7 cellular contexts compared by ENCODE assay signal in the genomic region with DNA sequence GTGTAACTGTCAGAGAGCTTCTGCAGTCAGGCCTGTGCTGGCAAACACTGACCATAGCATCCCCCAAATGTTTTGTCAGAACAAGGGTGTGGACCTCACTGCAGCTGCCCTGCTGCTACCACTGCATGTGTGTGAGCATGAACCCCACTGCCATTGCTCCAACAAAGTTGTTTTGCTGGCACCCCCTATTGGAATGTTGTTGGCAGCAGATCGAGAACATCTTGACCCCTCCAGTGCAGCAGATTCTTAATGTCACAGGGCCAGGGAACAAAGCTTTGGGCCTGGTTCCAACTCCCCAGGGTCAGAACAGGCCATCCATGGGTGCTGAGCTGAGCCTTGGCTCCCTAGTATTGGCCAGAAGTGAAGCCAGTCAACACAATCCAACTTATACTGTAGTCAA.
"Had no signal": no experiment of that assay in that cellular context is flagged by ENCODE, and none has a peak within 500 bp of the region (broad histone marks: within the 10 kb centered on the region; RNA-seq: fewer than 3 reads in every experiment).

No MANE protein-coding gene starts in this region.

- H3K4me1 Mint-ChIP-seq: GM23338 had no signal

- H3K4me1 ChIP-seq: HAP-1 had no signal

- H2AFZ ChIP-seq: GM23338 had no signal

- H3K36me3 ChIP-seq: HAP-1 had no signal

- DNase-seq: HFFc6, IMR-90, KG1 had no signal

- ATAC-seq: GM23338, HCT116, K562 had no signal

- H3K9me3 ChIP-seq: HAP-1 had no signal

- H3K4me3 Mint-ChIP-seq: GM23338, HFFc6 had no signal

- H3K4me2 ChIP-seq: GM23338 had no signal

- H3K4me3 ChIP-seq: GM23338, HAP-1, K562 had no signal

- H3K27ac Mint-ChIP-seq: HFFc6 had no signal
